In genomic region chr16:16458579-16458978, GRCh38 we compare ENCODE assay signal across 2 cellular contexts.
A peak's percentile ranks its signal among the peaks of the same experiment; 100 is the strongest.
DNase-seq lines count a peak whose midpoint lies in the region; ATAC-seq, FAIRE-seq and TF ChIP-seq lines count a peak whose summit lies in the region.
"Not testable (repeated sequence)": the region's sequence is repeated elsewhere in the genome, so short reads cannot be mapped to it uniquely, and the experiment has no call there.

No MANE protein-coding gene starts in this region.

- H3K9me3 ChIP-seq in K562 (replicated peaks; ENCODE audit: control insufficient read depth, insufficient read depth, low read depth, low read length): not testable (repeated sequence)

- not testable (repeated sequence) for H2AFZ ChIP-seq in K562 (ENCODE audit: low read depth, low read length)

- BruUV-seq in K562 (replicated peaks; lab: Mats Ljungman, UMichigan): not testable (repeated sequence)

- not testable (repeated sequence) for H3K36me3 ChIP-seq in K562 (ENCODE audit: control insufficient read depth, insufficient read depth, low read length)

- not testable (repeated sequence) for H3K9me3 Mint-ChIP-seq in WTC11

- in situ Hi-C loops in K562 (cut with MboI): not testable (repeated sequence)

- not testable (repeated sequence) for H3K4me3 ChIP-seq in K562

- H3K4me2 ChIP-seq in K562 (ENCODE audit: insufficient read depth, low read length): not testable (repeated sequence)

- TF ChIP-seq CTCF in WTC11 (IDR thresholded peaks at IDR 0.05); K562 (IDR thresholded peaks at IDR 0.05 in 2 of 3, conservative IDR thresholded peaks at IDR 0.05 in 1 of 3; ENCODE audit: insufficient read depth in 2 of 3, low read depth in 1 of 3, low read length in 3 of 3): not testable (repeated sequence)

- H3K4me1 ChIP-seq in K562 (replicated peaks in 1 of 2; ENCODE audit: control insufficient read depth in 2 of 2, insufficient read depth in 2 of 2, low read length in 2 of 2): not testable (repeated sequence)

- H3K27ac Mint-ChIP-seq in WTC11: not testable (repeated sequence)

- not testable (repeated sequence) for TF ChIP-seq EP300 in K562 (IDR thresholded peaks at IDR 0.05; ENCODE audit: low read length)

- H3K9me1 ChIP-seq in K562 (ENCODE audit: control insufficient read depth, insufficient read depth, low read length): not testable (repeated sequence)

- intact Hi-C loops in K562 (cut with micrococcal nuclease): not testable (repeated sequence)

- H4K20me1 ChIP-seq in K562 (replicated peaks; ENCODE audit: control insufficient read depth, insufficient read depth, low read length): not testable (repeated sequence)

- POLR2A ChIA-PET in WTC11 (lab: Charles Lee); K562 (lab: Yijun Ruan, JAX): not testable (repeated sequence)

- not testable (repeated sequence) for H3K9ac ChIP-seq in K562 (ENCODE audit: insufficient read depth in 1 of 2, low read depth in 2 of 2, low read length in 2 of 2)

- not testable (repeated sequence) for H3K4me3 Mint-ChIP-seq in WTC11

- ATAC-seq in WTC11 (peak; percentile 43; the same call in 1 of the 2 replicates), K562 (peak; percentile 92)

- not testable (repeated sequence) for H3K27me3 Mint-ChIP-seq in WTC11 (ENCODE audit: low read depth)

- H3K4me1 Mint-ChIP-seq in WTC11: not testable (repeated sequence)

- not testable (repeated sequence) for FAIRE-seq in K562 (lab: Jason Lieb, UNC)

- no CpG with 5 or more reads among the region's 5 CpGs for WGBS in K562 (ENCODE audit: insufficient coverage, low coverage, missing lambda C conversion rate)

- CTCF ChIA-PET in WTC11 (lab: Charles Lee); K562 (lab: Yijun Ruan, JAX; ENCODE audit: low intra/inter-chr PET ratio): not testable (repeated sequence)

- not testable (repeated sequence) for H3K27ac ChIP-seq in K562 (ENCODE audit: extremely low read depth, low read depth, low read length)

- H3K27me3 ChIP-seq in K562 (ENCODE audit: control insufficient read depth in 2 of 2, insufficient read depth in 2 of 2, low read length in 2 of 2): not testable (repeated sequence)

- not testable (repeated sequence) for H3K36me3 Mint-ChIP-seq in WTC11

- TF ChIP-seq RAD21 in K562 (CRISPR knock-in tag; conservative IDR thresholded peaks at IDR 0.05 in 1 of 2, IDR thresholded peaks at IDR 0.05 in 1 of 2): not testable (repeated sequence)

- not testable (repeated sequence) for DNase-seq in WTC11 (ENCODE audit: low spot score); K562 (ENCODE audit: extremely low read depth in 1 of 4, low spot score in 3 of 4)

- not testable (repeated sequence) for TF ChIP-seq POLR2A in K562 (conservative IDR thresholded peaks at IDR 0.05)

- not testable (repeated sequence) for H3K79me2 ChIP-seq in K562 (ENCODE audit: control insufficient read depth, insufficient read depth, low read length)
